ENCODE assay signal across 8 cellular contexts in the genomic region with DNA sequence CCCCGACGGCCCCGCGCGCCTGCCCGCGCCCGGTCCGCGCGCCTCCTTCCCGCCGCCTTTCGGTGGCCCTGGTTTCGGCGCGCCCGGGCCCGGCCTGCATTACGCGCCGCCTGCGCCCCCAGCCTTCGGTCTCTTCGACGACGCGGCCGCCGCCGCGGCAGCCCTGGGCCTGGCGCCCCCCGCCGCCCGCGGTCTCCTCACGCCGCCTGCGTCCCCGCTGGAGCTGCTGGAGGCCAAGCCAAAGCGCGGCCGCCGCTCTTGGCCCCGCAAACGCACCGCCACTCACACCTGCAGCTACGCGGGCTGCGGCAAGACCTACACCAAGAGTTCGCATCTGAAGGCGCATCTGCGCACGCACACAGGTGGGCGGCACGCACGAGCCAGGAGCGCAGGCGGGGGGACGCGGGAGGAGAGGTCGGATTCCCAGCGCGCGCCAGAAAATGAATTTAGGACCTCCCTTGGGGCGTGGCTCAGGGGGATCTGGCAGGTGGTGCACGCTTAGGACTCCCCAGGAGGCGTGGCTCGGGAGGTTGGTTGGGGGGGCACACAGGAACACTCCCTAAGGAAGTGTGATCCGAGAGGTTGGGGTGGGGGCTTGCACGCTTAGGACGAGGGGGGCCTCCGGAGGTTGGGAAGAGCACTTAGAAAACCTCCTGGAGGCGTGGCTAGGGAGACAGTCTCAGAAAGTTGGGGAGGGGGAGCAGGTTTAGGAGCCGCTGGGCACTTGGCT. TPM values are rescaled to one million over a fixed set of nuclear protein-coding genes. Genes with fewer than 3 reads are reported as not detected.
DNase-seq lines count a peak whose midpoint lies in the region; ATAC-seq lines count a peak whose summit lies in the region.

No MANE protein-coding gene starts in this region.

- DNase-seq in activated CD4-positive, CD25-positive, alpha-beta regulatory T cell treated with anti-CD3 and anti-CD28 coated beads, Interleukin-2, amount 50 U/mL, for 72 hours, result peak; percentile 48
- peak; percentile 43 for DNase-seq in activated CD4-positive, alpha-beta T cell treated with anti-CD3 and anti-CD28 coated beads for 1 hour
- DNase-seq in effector memory CD8-positive, alpha-beta T cell, result peak in 2 of 3 experiments; percentile 57 to 65
- DNase-seq in naive thymus-derived CD8-positive, alpha-beta T cell, result peak; percentile 52 to 90 (median 74)
- DNase-seq in ureter (ENCODE audit: low spot score) (peak; percentile 61), GM19240 (ENCODE audit: insufficient read length, low spot score) (no peak)

- POLR2A ChIA-PET in naive thymus-derived CD8-positive, alpha-beta T cell (lab: Charles Lee), result interaction anchor here (0.9 to 32.2 kb wide), 14 partner anchors 10 to 140 kb away, joined by 3 to 4622 read pairs (median 22); a partner anchor contains a TSS

- peaks cover 75% of the 10 kb centered on the region for H3K36me3 Mint-ChIP-seq in effector memory CD8-positive, alpha-beta T cell (ENCODE audit: insufficient read depth)
- H3K36me3 Mint-ChIP-seq in naive thymus-derived CD8-positive, alpha-beta T cell, result peaks cover 36 to 49% (median 43%) of the 10 kb centered on the region in 3 donors

- H3K4me1 Mint-ChIP-seq in effector memory CD8-positive, alpha-beta T cell (ENCODE audit: low read depth in 2 of 2), result peaks cover 52 to 56% of the 10 kb centered on the region in 2 donors
- peaks cover 30 to 68% (median 59%) of the 10 kb centered on the region in 4 donors for H3K4me1 Mint-ChIP-seq in naive thymus-derived CD8-positive, alpha-beta T cell

- H3K27me3 Mint-ChIP-seq in effector memory CD8-positive, alpha-beta T cell, result no peaks in the 10 kb centered on the region
- peaks cover 0 to 11% (median 0%) of the 10 kb centered on the region in 5 donors for H3K27me3 Mint-ChIP-seq in naive thymus-derived CD8-positive, alpha-beta T cell

- H3K9me3 Mint-ChIP-seq in effector memory CD8-positive, alpha-beta T cell, result peaks cover 0 to 1% of the 10 kb centered on the region in 2 donors
- peaks cover 0 to 15% (median 0%) of the 10 kb centered on the region in 9 donors for H3K9me3 Mint-ChIP-seq in naive thymus-derived CD8-positive, alpha-beta T cell

- ATAC-seq in activated CD4-positive, CD25-positive, alpha-beta regulatory T cell treated with anti-CD3 and anti-CD28 coated beads, Interleukin-2, amount 50 U/mL, for 24 hours, result no peak
- no peak for ATAC-seq in effector memory CD8-positive, alpha-beta T cell (replicated peaks)
- ATAC-seq in naive thymus-derived CD8-positive, alpha-beta T cell, result no peak
- ATAC-seq in HG03342 (IDR thresholded peaks at IDR 0.05; ENCODE audit: unreplicated experiment), result no peak

- H3K4me3 Mint-ChIP-seq in effector memory CD8-positive, alpha-beta T cell, result peak overlapping the region; percentile 97 to 100
- H3K4me3 Mint-ChIP-seq in naive thymus-derived CD8-positive, alpha-beta T cell, result peak overlapping the region; percentile 82 to 100 (median 99)

- H3K27ac Mint-ChIP-seq in effector memory CD8-positive, alpha-beta T cell, result peak overlapping the region; percentile 100
- peak overlapping the region; percentile 93 to 100 (median 100) for H3K27ac Mint-ChIP-seq in naive thymus-derived CD8-positive, alpha-beta T cell

RNA-seq across cellular contexts. Expression of a gene that starts 1.2 kb away (rescaled TPM):
- total RNA-seq in naive thymus-derived CD8-positive, alpha-beta T cell, result 100 to 1,000 TPM; 386 to 393 TPM
- polyA plus RNA-seq in naive thymus-derived CD8-positive, alpha-beta T cell, result 100 to 1,000 TPM; 115 to 216 (median 166) TPM
- total RNA-seq in ureter, result 56.1 TPM
